23 cellular contexts compared by ENCODE assay signal in the genomic region with DNA sequence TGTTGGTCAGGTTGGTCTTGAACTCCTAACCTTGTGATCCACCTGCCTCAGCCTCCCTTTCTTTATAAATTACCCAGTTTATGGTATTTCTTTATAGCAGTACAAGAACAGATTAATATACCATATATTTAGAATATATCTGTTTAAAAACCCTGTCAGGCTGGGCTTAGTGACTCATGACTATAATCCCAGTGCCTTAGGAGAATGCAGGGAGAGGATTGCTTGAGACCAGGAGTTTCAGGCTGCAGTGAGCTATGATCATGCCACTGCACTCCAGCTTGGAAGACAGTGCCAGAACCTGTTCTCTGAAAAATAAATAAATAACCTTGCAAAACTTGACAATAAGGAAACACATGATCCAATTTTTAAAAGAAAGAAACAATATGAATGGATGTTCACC.
"Had no signal": no experiment of that assay in that cellular context is flagged by ENCODE, and none has a peak within 500 bp of the region (broad histone marks: within the 10 kb centered on the region; RNA-seq: fewer than 3 reads in every experiment).

No MANE protein-coding gene starts in this region.

- H3K4me1 ChIP-seq: adrenal gland, body of pancreas had no signal

- H3K27me3 ChIP-seq: adrenal gland, body of pancreas had no signal

- DNase-seq: activated CD4-positive, alpha-beta memory T cell treated with anti-CD3 and anti-CD28 coated beads for 36 hours; activated CD4-positive, alpha-beta T cell treated with anti-CD3 and anti-CD28 coated beads, Interleukin-2, amount 10 ng/mL, durations not matched to agents 24 days and 14 days; activated CD8-positive, alpha-beta memory T cell treated with anti-CD3 and anti-CD28 coated beads for 24 hours; activated gamma-delta T cell; activated naive CD4-positive, alpha-beta T cell treated with anti-CD3 and anti-CD28 coated beads for 36 hours; activated naive CD8-positive, alpha-beta T cell treated with anti-CD3 and anti-CD28 coated beads for 36 hours; activated T-cell treated with anti-CD3 and anti-CD28 coated beads for 4 hours; activated T-cell treated with anti-CD3 and anti-CD28 coated beads, Interleukin-2, amount 50 U/mL, for 48 hours; aorta; body of pancreas; Karpas-422; NCI-H1092; NCI-H1417; NCI-H1694; NCI-H2029; NCI-H2107; NCI-H345; NCI-H510A; NCI-H526 treated with DMSO at 0.1 percent for 48 hours; SHP77 treated with DMSO at 0.1 percent for 48 hours had no signal

- H3K27ac ChIP-seq: body of pancreas, cardiac muscle cell had no signal

- H3K9me3 ChIP-seq: adrenal gland, body of pancreas had no signal

- H3K4me3 ChIP-seq: adrenal gland, body of pancreas, cardiac muscle cell, K562 had no signal

- H3K36me3 ChIP-seq: adrenal gland, cardiac muscle cell had no signal
